ENCODE assay signal across 1 cellular context in the genomic region with DNA sequence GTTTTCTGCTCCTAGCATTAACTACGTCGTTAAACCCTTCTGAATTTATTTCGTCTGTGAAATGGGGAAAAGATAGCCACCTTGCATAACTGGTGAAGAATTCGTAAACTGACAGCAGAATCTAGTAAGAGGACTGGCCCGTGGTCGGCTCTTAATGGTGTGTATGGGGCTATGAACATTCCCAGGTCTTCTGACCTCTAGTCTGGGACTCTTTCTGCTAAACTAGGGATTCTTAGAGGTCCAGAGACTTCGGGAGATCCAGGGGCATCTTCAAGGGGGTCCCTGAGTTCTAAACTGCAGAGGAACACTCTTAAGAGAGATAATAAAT.
TF ChIP-seq lines count a peak whose summit lies in the region.

No MANE protein-coding gene starts in this region.

TF ChIP-seq in GM12878, 131 proteins besides CTCF, POLR2A, EP300 and RAD21 (continued from another document):
- TF ChIP-seq, protein P1, sequence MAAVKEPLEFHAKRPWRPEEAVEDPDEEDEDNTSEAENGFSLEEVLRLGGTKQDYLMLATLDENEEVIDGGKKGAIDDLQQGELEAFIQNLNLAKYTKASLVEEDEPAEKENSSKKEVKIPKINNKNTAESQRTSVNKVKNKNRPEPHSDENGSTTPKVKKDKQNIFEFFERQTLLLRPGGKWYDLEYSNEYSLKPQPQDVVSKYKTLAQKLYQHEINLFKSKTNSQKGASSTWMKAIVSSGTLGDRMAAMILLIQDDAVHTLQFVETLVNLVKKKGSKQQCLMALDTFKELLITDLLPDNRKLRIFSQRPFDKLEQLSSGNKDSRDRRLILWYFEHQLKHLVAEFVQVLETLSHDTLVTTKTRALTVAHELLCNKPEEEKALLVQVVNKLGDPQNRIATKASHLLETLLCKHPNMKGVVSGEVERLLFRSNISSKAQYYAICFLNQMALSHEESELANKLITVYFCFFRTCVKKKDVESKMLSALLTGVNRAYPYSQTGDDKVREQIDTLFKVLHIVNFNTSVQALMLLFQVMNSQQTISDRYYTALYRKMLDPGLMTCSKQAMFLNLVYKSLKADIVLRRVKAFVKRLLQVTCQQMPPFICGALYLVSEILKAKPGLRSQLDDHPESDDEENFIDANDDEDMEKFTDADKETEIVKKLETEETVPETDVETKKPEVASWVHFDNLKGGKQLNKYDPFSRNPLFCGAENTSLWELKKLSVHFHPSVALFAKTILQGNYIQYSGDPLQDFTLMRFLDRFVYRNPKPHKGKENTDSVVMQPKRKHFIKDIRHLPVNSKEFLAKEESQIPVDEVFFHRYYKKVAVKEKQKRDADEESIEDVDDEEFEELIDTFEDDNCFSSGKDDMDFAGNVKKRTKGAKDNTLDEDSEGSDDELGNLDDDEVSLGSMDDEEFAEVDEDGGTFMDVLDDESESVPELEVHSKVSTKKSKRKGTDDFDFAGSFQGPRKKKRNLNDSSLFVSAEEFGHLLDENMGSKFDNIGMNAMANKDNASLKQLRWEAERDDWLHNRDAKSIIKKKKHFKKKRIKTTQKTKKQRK (IDR thresholded peaks at IDR 0.05; ENCODE audit: low read depth, low read length), result no peak
- TF ChIP-seq SMARCA5 (IDR thresholded peaks at IDR 0.05) (no peak), MEF2A (IDR thresholded peaks at IDR 0.05; ENCODE audit: insufficient read depth, low read depth, low read length) (no peak), KAT2A (conservative IDR thresholded peaks at IDR 0.05; ENCODE audit: control insufficient read depth, low read depth, low read length) (no peak), RFX5 (IDR thresholded peaks at IDR 0.05; ENCODE audit: low read depth, low read length) (no peak), ZNF24 (IDR thresholded peaks at IDR 0.05) (no peak), SPI1 (IDR thresholded peaks at IDR 0.05; ENCODE audit: borderline replicate concordance, insufficient read depth, low read depth, low read length) (no peak), ZSCAN29 (IDR thresholded peaks at IDR 0.05) (no peak), EED (IDR thresholded peaks at IDR 0.05; ENCODE audit: low read depth) (no peak), JUND (IDR thresholded peaks at IDR 0.05; ENCODE audit: low read depth, low read length) (no peak), JUNB (IDR thresholded peaks at IDR 0.05) (no peak), STAT3 (IDR thresholded peaks at IDR 0.05; ENCODE audit: low read depth, low read length) (no peak), MEF2B (IDR thresholded peaks at IDR 0.05; ENCODE audit: partially characterized antibody, poor library complexity, severe bottlenecking) (no peak), SMAD1 (IDR thresholded peaks at IDR 0.05; ENCODE audit: low read depth, partially characterized antibody) (no peak), CREB1 (IDR thresholded peaks at IDR 0.05; ENCODE audit: low read depth) (no peak), IKZF1 (conservative IDR thresholded peaks at IDR 0.05) (no peak), CHD4 (IDR thresholded peaks at IDR 0.05) (no peak)
TF ChIP-seq in GM12878: peak in this region for 0.
